ENCODE assay signal across 33 cellular contexts in genomic region chr2:181324912-181325311, GRCh38.
"Had no signal": no experiment of that assay in that cellular context is flagged by ENCODE, and none has a peak within 500 bp of the region (broad histone marks: within the 10 kb centered on the region; RNA-seq: fewer than 3 reads in every experiment).

No MANE protein-coding gene starts in this region.

- H3K4me3 ChIP-seq: adrenal gland, body of pancreas, breast epithelium had no signal

- FAIRE-seq: astrocyte, TTC549 had no signal

- H3K27me3 ChIP-seq: adrenal gland, body of pancreas, brain microvascular endothelial cell, breast epithelium had no signal

- H3K4me1 ChIP-seq: adrenal gland, body of pancreas, breast epithelium had no signal

- H3K27ac ChIP-seq: adrenal gland, body of pancreas, brain microvascular endothelial cell, breast epithelium, VCaP had no signal

- DNase-seq: activated B cell treated with CpG ODN at 0.5 μM for 24 hours; activated CD4-positive, alpha-beta memory T cell treated with anti-CD3 and anti-CD28 coated beads for 36 hours; activated CD4-positive, alpha-beta T cell treated with anti-CD3 and anti-CD28 coated beads for 4 hours; activated CD4-positive, alpha-beta T cell treated with anti-CD3 and anti-CD28 coated beads, Interleukin-2, amount 10 ng/mL, durations not matched to agents 24 days and 14 days; activated CD4-positive, alpha-beta T cell treated with anti-CD3 and anti-CD28 coated beads, Interleukin-2, amount 50 U/mL, for 1 hour; activated CD4-positive, alpha-beta T cell treated with anti-CD3 and anti-CD28 coated beads, Interleukin-2, amount 50 U/mL, for 4 hours; activated CD4-positive, CD25-positive, alpha-beta regulatory T cell treated with anti-CD3 and anti-CD28 coated beads, Interleukin-2, amount 50 U/mL, for 72 hours; activated CD8-positive, alpha-beta memory T cell treated with anti-CD3 and anti-CD28 coated beads, Interleukin-2, amount 50 U/mL, for 4 hours; activated CD8-positive, alpha-beta T cell treated with anti-CD3 and anti-CD28 coated beads for 36 hours; activated effector memory CD4-positive, alpha-beta T cell treated with anti-CD3 and anti-CD28 coated beads, Interleukin-2, amount 50 U/mL, for 16 hours; activated gamma-delta T cell treated with Interleukin-2 at 50 U/mL for 16 hours; activated naive CD4-positive, alpha-beta T cell; activated naive CD4-positive, alpha-beta T cell treated with anti-CD3 and anti-CD28 coated beads for 36 hours; activated naive CD4-positive, alpha-beta T cell treated with anti-CD3 and anti-CD28 coated beads, Interleukin-2, amount 50 U/mL, for 16 hours; activated naive CD8-positive, alpha-beta T cell treated with anti-CD3 and anti-CD28 coated beads for 36 hours; activated T-cell treated with anti-CD3 and anti-CD28 coated beads for 4 hours; activated T-cell treated with anti-CD3 and anti-CD28 coated beads, Interleukin-2, amount 50 U/mL, for 1 hour; activated T-cell treated with anti-CD3 and anti-CD28 coated beads, Interleukin-2, amount 50 U/mL, for 4 hours; activated T-cell treated with anti-CD3 and anti-CD28 coated beads, Interleukin-2, amount 50 U/mL, for 72 hours; adrenal gland; amniotic stem cell; aorta; body of pancreas; brain microvascular endothelial cell; central memory CD4-positive, alpha-beta T cell; T-helper 2 cell; T-helper 9 cell had no signal

- H3K36me3 ChIP-seq: adrenal gland, brain microvascular endothelial cell, breast epithelium had no signal

- ATAC-seq: activated CD8-positive, alpha-beta T cell treated with anti-CD3 and anti-CD28 coated beads for 36 hours; activated naive CD4-positive, alpha-beta T cell treated with anti-CD3 and anti-CD28 coated beads, Interleukin-2, amount 50 U/mL, for 72 hours; activated T-cell treated with anti-CD3 and anti-CD28 coated beads, Interleukin-2, amount 50 U/mL, for 4 hours; activated T-cell treated with anti-CD3 and anti-CD28 coated beads, Interleukin-2, amount 50 U/mL, for 72 hours; activated T-helper 17 cell treated with anti-CD3 and anti-CD28 coated beads, Interleukin-2, amount 50 U/mL, for 72 hours; body of pancreas had no signal

- H3K9me3 ChIP-seq: adrenal gland, body of pancreas, breast epithelium had no signal
